ENCODE assay signal across 32 cellular contexts in genomic region chr1:17235135-17235880, GRCh38. TPM values are rescaled to one million over a fixed set of nuclear protein-coding genes. Genes with fewer than 3 reads are reported as not detected.
DNase-seq lines count a peak whose midpoint lies in the region; ATAC-seq and TF ChIP-seq lines count a peak whose summit lies in the region.
"Had no signal": no experiment of that assay in that cellular context is flagged by ENCODE, and none has a peak within 500 bp of the region (broad histone marks: within the 10 kb centered on the region; RNA-seq: fewer than 3 reads in every experiment).

No MANE protein-coding gene starts in this region.

- no peak for DNase-seq in WTC11 (ENCODE audit: low spot score)
- no peak for DNase-seq in mesenchymal stem cell
- DNase-seq in GOT3 (lab: John Stamatoyannopoulos, UW): no peak
- DNase-seq: activated B cell treated with CpG ODN at 0.5 μM for 24 hours; activated naive CD4-positive, alpha-beta T cell treated with Interleukin-2 at 50 U/mL for 16 hours; caudate nucleus; CD4-positive, alpha-beta T cell; EL; endodermal cell; heart right ventricle; MV-4-11; NCI-H1436; NCI-H2081 treated with DMSO at 0.1 percent for 48 hours; NCI-H226; NCI-H526 treated with DMSO at 0.1 percent for 48 hours; pancreas; stimulated activated naive CD4-positive, alpha-beta T cell; T-cell; upper lobe of left lung had no signal

- no peaks in the 10 kb centered on the region for H3K9me3 Mint-ChIP-seq in WTC11
- H3K9me3 Mint-ChIP-seq in stimulated activated memory B cell treated with anti-CD40 and anti-IgM and Interleukin-4, amounts not matched to agents 10 μg/mL and 1 μg/mL and 100 μg/mL, for 72 hours: no peaks in the 10 kb centered on the region
- H3K9me3 Mint-ChIP-seq: activated B cell treated with CpG ODN at 0.5 μM for 24 hours; CD4-positive, alpha-beta T cell; endodermal cell; natural killer cell treated with Interleukin-12 subunit alpha and Interleukin-12 subunit beta and Interleukin-15 and Interleukin-18, amount 100 ng/mL, for 72 hours; T-cell had no signal

- peaks cover 3% of the 10 kb centered on the region; the same call in 1 of the 2 replicates for H3K27me3 Mint-ChIP-seq in WTC11 (ENCODE audit: low read depth)
- peaks cover 12% of the 10 kb centered on the region for H3K27me3 Mint-ChIP-seq in stimulated activated memory B cell treated with anti-CD40 and anti-IgM and Interleukin-4, amounts not matched to agents 10 μg/mL and 1 μg/mL and 100 μg/mL, for 72 hours
- H3K27me3 Mint-ChIP-seq: activated B cell treated with CpG ODN at 0.5 μM for 24 hours; CD4-positive, alpha-beta T cell; T-cell had no signal

- no peak overlapping the region for H3K4me2 ChIP-seq in mesenchymal stem cell (ENCODE audit: low read length, poor library complexity, severe bottlenecking)

- peaks cover 0 to 47% of the 10 kb centered on the region in 2 experiments for H3K27me3 ChIP-seq in mesenchymal stem cell (ENCODE audit: control insufficient read depth in 1 of 2, insufficient read depth in 1 of 2, low read length in 2 of 2)
- H3K27me3 ChIP-seq: pancreas, Peyer's patch, upper lobe of left lung had no signal

- H3K36me3 ChIP-seq in HEK293 (ENCODE audit: control insufficient read depth in 2 of 2, insufficient read depth in 1 of 2, low read length in 2 of 2) (no peaks in the 10 kb centered on the region), mesenchymal stem cell (ENCODE audit: control insufficient read depth in 1 of 2, insufficient read depth in 2 of 2, low read depth in 1 of 2, low read length in 2 of 2) (peaks cover 0 to 3% of the 10 kb centered on the region in 2 experiments)
- H3K36me3 ChIP-seq: heart right ventricle, pancreas, Peyer's patch, upper lobe of left lung had no signal

- no peak overlapping the region for H4K8ac ChIP-seq in mesenchymal stem cell (ENCODE audit: low read length)

- H3K4me3 Mint-ChIP-seq in WTC11: no peak overlapping the region
- H3K4me3 Mint-ChIP-seq in stimulated activated memory B cell treated with anti-CD40 and anti-IgM and Interleukin-4, amounts not matched to agents 10 μg/mL and 1 μg/mL and 100 μg/mL, for 72 hours: no peak overlapping the region
- H3K4me3 Mint-ChIP-seq: activated B cell treated with CpG ODN at 0.5 μM for 24 hours; CD4-positive, alpha-beta T cell; endodermal cell; natural killer cell treated with Interleukin-12 subunit alpha and Interleukin-12 subunit beta and Interleukin-15 and Interleukin-18, amount 100 ng/mL, for 72 hours; T-cell had no signal

- H3K4me3 ChIP-seq in HEK293 (ENCODE audit: low read depth, low read length): no peak overlapping the region
- H3K4me3 ChIP-seq in mesenchymal stem cell (ENCODE audit: insufficient read depth in 1 of 2, low read depth in 1 of 2, low read length in 2 of 2): no peak overlapping the region
- H3K4me3 ChIP-seq: heart right ventricle, pancreas, Peyer's patch, skin epidermis, upper lobe of left lung had no signal

- TF ChIP-seq CTCF in HEK293 (tag by site-specific recombination; IDR thresholded peaks at IDR 0.05) (no peak), WTC11 (IDR thresholded peaks at IDR 0.05) (no peak)

- CTCF ChIA-PET in HEK293 (lab: Yijun Ruan, JAX): interaction anchor here (0.6 to 11.3 kb wide), 6 partner anchors 23 to 284 kb away, joined by 3 to 281 read pairs (median 4); partner anchors contain the start of gene PADI2
- CTCF ChIA-PET in WTC11 (lab: Charles Lee): interaction anchor here (1.1 to 5.4 kb wide), 6 partner anchors 14 to 614 kb away, joined by 3 to 53 read pairs (median 8); partner anchors contain the start of gene PADI3

- peak overlapping the region; percentile 2 to 85 for H2BK12ac ChIP-seq in mesenchymal stem cell (ENCODE audit: low read length in 2 of 2)

- peak overlapping the region; percentile 36; the same call in 1 of the 2 replicates for H3K27ac Mint-ChIP-seq in WTC11
- peak overlapping the region; percentile 48 for H3K27ac Mint-ChIP-seq in stimulated activated memory B cell treated with anti-CD40 and anti-IgM and Interleukin-4, amounts not matched to agents 10 μg/mL and 1 μg/mL and 100 μg/mL, for 72 hours
- H3K27ac Mint-ChIP-seq: activated B cell treated with CpG ODN at 0.5 μM for 24 hours; CD4-positive, alpha-beta T cell; endodermal cell; natural killer cell treated with Interleukin-12 subunit alpha and Interleukin-12 subunit beta and Interleukin-15 and Interleukin-18, amount 100 ng/mL, for 72 hours; T-cell had no signal

- no peak overlapping the region for H3K4ac ChIP-seq in mesenchymal stem cell (ENCODE audit: low read depth in 1 of 2, low read length in 2 of 2)

- no peaks in the 10 kb centered on the region for H3K36me3 Mint-ChIP-seq in WTC11
- H3K36me3 Mint-ChIP-seq in stimulated activated memory B cell treated with anti-CD40 and anti-IgM and Interleukin-4, amounts not matched to agents 10 μg/mL and 1 μg/mL and 100 μg/mL, for 72 hours: no peaks in the 10 kb centered on the region
- H3K36me3 Mint-ChIP-seq: natural killer cell treated with Interleukin-12 subunit alpha and Interleukin-12 subunit beta and Interleukin-15 and Interleukin-18, amount 100 ng/mL, for 72 hours; T-cell had no signal

- H4K91ac ChIP-seq in mesenchymal stem cell (ENCODE audit: low read length): no peak overlapping the region

- no peak overlapping the region for H2AFZ ChIP-seq in mesenchymal stem cell (ENCODE audit: low read depth, low read length)

- peak overlapping the region; percentile 94 for H2AK5ac ChIP-seq in mesenchymal stem cell (ENCODE audit: low read length, severe bottlenecking)

- WGBS in mesenchymal stem cell: 96% methylated on average over 6 of the region's 9 CpGs

- H2BK5ac ChIP-seq in mesenchymal stem cell (ENCODE audit: low read depth, low read length, poor library complexity, severe bottlenecking): no peak overlapping the region

- no peak overlapping the region for H3K9ac ChIP-seq in mesenchymal stem cell (ENCODE audit: low read length)

- H2BK120ac ChIP-seq in mesenchymal stem cell (ENCODE audit: low read depth, low read length): no peak overlapping the region

- ATAC-seq in WTC11 (no peak), HG03442 (IDR thresholded peaks at IDR 0.05; ENCODE audit: unreplicated experiment) (no peak), GM19035 (IDR thresholded peaks at IDR 0.05; ENCODE audit: unreplicated experiment) (no peak)
- no peak for ATAC-seq in stimulated activated memory B cell treated with anti-CD40 and anti-IgM and Interleukin-4, amounts not matched to agents 10 μg/mL and 1 μg/mL and 100 μg/mL, for 72 hours
- ATAC-seq: esophagus mucosa; heart right ventricle; HepG2; natural killer cell treated with Interleukin-12 subunit alpha and Interleukin-12 subunit beta and Interleukin-15 and Interleukin-18, amount 100 ng/mL, for 72 hours; pancreas; T-cell had no signal

- no peak overlapping the region for H3K14ac ChIP-seq in mesenchymal stem cell (ENCODE audit: low read length in 2 of 2)

- no peak overlapping the region for H3K23ac ChIP-seq in mesenchymal stem cell (ENCODE audit: low read length in 2 of 2)

- H3K79me1 ChIP-seq in mesenchymal stem cell (replicated peaks; ENCODE audit: low read length, poor library complexity, severe bottlenecking): no peaks in the 10 kb centered on the region

- H3K4me1 ChIP-seq in HEK293 (ENCODE audit: control insufficient read depth, insufficient read depth, low read length) (peaks cover 14% of the 10 kb centered on the region), mesenchymal stem cell (ENCODE audit: control insufficient read depth, insufficient read depth, low read depth, low read length) (peaks cover 25% of the 10 kb centered on the region)

- H3K9me3 ChIP-seq in HEK293 (ENCODE audit: control insufficient read depth, insufficient read depth, low read depth, low read length): no peaks in the 10 kb centered on the region
- no peaks in the 10 kb centered on the region for H3K9me3 ChIP-seq in mesenchymal stem cell (ENCODE audit: control insufficient read depth, low read length)
- H3K9me3 ChIP-seq: heart right ventricle, pancreas, Peyer's patch, upper lobe of left lung had no signal

- H2BK15ac ChIP-seq in mesenchymal stem cell (ENCODE audit: low read depth, poor library complexity, severe bottlenecking): no peak overlapping the region

- POLR2A ChIA-PET in HEK293 (lab: Yijun Ruan, JAX) (interaction anchor here (0.5 to 0.6 kb wide), 2 partner anchors 107 to 108 kb away, joined by 3 to 4 read pairs; no protein-coding TSS in a partner anchor), WTC11 (lab: Charles Lee) (no interaction called here)

- H3K4me1 Mint-ChIP-seq in WTC11: peaks cover 21% of the 10 kb centered on the region
- peaks cover 38% of the 10 kb centered on the region for H3K4me1 Mint-ChIP-seq in stimulated activated memory B cell treated with anti-CD40 and anti-IgM and Interleukin-4, amounts not matched to agents 10 μg/mL and 1 μg/mL and 100 μg/mL, for 72 hours
- H3K4me1 Mint-ChIP-seq: endodermal cell had no signal

- H3K18ac ChIP-seq in mesenchymal stem cell (ENCODE audit: low read depth in 1 of 2, low read length in 2 of 2): peak overlapping the region in 1 of 2 experiments; percentile 54

- H3K27ac ChIP-seq in HEK293 (ENCODE audit: extremely low read depth, low read depth, low read length) (no peak overlapping the region), mesenchymal stem cell (ENCODE audit: low read length, poor library complexity, severe bottlenecking) (peak overlapping the region; percentile 99)
- H3K27ac ChIP-seq: heart right ventricle, pancreas, Peyer's patch, skin epidermis, upper lobe of left lung had no signal

TF ChIP-seq in HEK293, 187 proteins besides CTCF, POLR2A, EP300 and RAD21 (continues in another document):
- no peak for TF ChIP-seq ZSCAN30 (tag by site-specific recombination; IDR thresholded peaks at IDR 0.05)

TF ChIP-seq in WTC11, 78 proteins besides CTCF, POLR2A, EP300 and RAD21 (continues in another document):
- TF ChIP-seq ELF4 (CRISPR knock-in tag; IDR thresholded peaks at IDR 0.05; ENCODE audit: low read depth) (no peak), NR1H2 (CRISPR knock-in tag; IDR thresholded peaks at IDR 0.05) (no peak), ZNF317 (CRISPR knock-in tag; IDR thresholded peaks at IDR 0.05; ENCODE audit: borderline replicate concordance, low read depth) (no peak), SMAD4 (CRISPR knock-in tag; IDR thresholded peaks at IDR 0.05) (no peak), SOX15 (CRISPR knock-in tag; IDR thresholded peaks at IDR 0.05) (no peak), ERG (CRISPR knock-in tag; IDR thresholded peaks at IDR 0.05) (no peak)

RNA-seq across cellular contexts. Expression of gene PADI3, which starts 13.6 kb away (rescaled TPM):
- 0.61 to 2.0 TPM (median 1.9 TPM) in 3 replicates for total RNA-seq in WTC11 (2021)
- polyA plus RNA-seq in mesenchymal stem cell (2013, experiment 1 of 2): not detected
- polyA plus RNA-seq in mesenchymal stem cell (2013, experiment 2 of 2): 0.01 TPM
- total RNA-seq: activated B cell treated with CpG ODN at 0.5 μM for 24 hours; CD4-positive, alpha-beta T cell; fibroblast of villous mesenchyme; heart right ventricle; HepG2; mononuclear cell; natural killer cell treated with Interleukin-12 subunit alpha and Interleukin-12 subunit beta and Interleukin-15 and Interleukin-18, amount 100 ng/mL, for 72 hours; pancreas; Peyer's patch; T-cell; upper lobe of left lung had no signal
- polyA plus RNA-seq: adipose tissue, heart right ventricle, HepG2, pancreas had no signal

RNA-seq across cellular contexts. Expression of gene PADI1, which starts 30.4 kb away (rescaled TPM):
- total RNA-seq in WTC11 (2021): 0.15 to 0.57 TPM (median 0.18 TPM) in 3 replicates
- 0.03 TPM for polyA plus RNA-seq in mesenchymal stem cell (2013, experiment 1 of 2)
- 0.10 TPM for polyA plus RNA-seq in mesenchymal stem cell (2013, experiment 2 of 2)
- total RNA-seq: activated B cell treated with CpG ODN at 0.5 μM for 24 hours; CD4-positive, alpha-beta T cell; heart right ventricle; HepG2; mononuclear cell; natural killer cell treated with Interleukin-12 subunit alpha and Interleukin-12 subunit beta and Interleukin-15 and Interleukin-18, amount 100 ng/mL, for 72 hours; pancreas; Peyer's patch; SK-MEL-5; T-cell; upper lobe of left lung had no signal
- polyA plus RNA-seq: HepG2 had no signal
